8 cellular contexts compared by ENCODE assay signal in genomic region chr14:106691601-106692291, GRCh38.
DNase-seq lines count a peak whose midpoint lies in the region; ATAC-seq lines count a peak whose summit lies in the region.

No MANE protein-coding gene starts in this region.

- H3K9me3 Mint-ChIP-seq in central memory CD8-positive, alpha-beta T cell = no peaks in the 10 kb centered on the region

- no peak overlapping the region for H3K4me3 Mint-ChIP-seq in central memory CD8-positive, alpha-beta T cell

- peak; percentile 59 for ATAC-seq in HG03025 (IDR thresholded peaks at IDR 0.05; ENCODE audit: low FRiP score, unreplicated experiment)
- ATAC-seq in central memory CD8-positive, alpha-beta T cell (replicated peaks; ENCODE audit: extremely low read depth, poor library complexity, severe bottlenecking) = no peak

- H3K36me3 Mint-ChIP-seq in central memory CD8-positive, alpha-beta T cell (ENCODE audit: insufficient read depth) = peaks cover 3% of the 10 kb centered on the region

- H3K4me1 Mint-ChIP-seq in central memory CD8-positive, alpha-beta T cell = peaks cover 12% of the 10 kb centered on the region

- no peak overlapping the region for H3K27ac Mint-ChIP-seq in central memory CD8-positive, alpha-beta T cell (ENCODE audit: low read depth)

- H3K27me3 Mint-ChIP-seq in central memory CD8-positive, alpha-beta T cell = no peaks in the 10 kb centered on the region

- DNase-seq in activated gamma-delta T cell treated with Interleukin-2 at 50 U/mL for 16 hours (peak; percentile 44), activated gamma-delta T cell (lab: John Stamatoyannopoulos, UW) (no peak), T-helper 9 cell (peak; percentile 43), NCI-H226 (no peak), D341Med (ENCODE audit: low spot score) (no peak)
- peak; percentile 37 to 47 for DNase-seq in central memory CD8-positive, alpha-beta T cell (ENCODE audit: low spot score in 2 of 2)
- DNase-seq in stimulated activated CD4-positive, alpha-beta T cell treated with anti-CD3 and anti-CD28 coated beads, Interleukin-1b, Interleukin-23, amount 100 ng/mL, for 4 hours (ENCODE audit: low read depth in 2 of 2) = peak; percentile 36 to 46

Comparison
In these comparisons a context has a peak if more than half of its experiments do, and no peak if none do; other contexts are left out.
1. DNase-seq: peak in activated gamma-delta T cell treated with Interleukin-2 at 50 U/mL for 16 hours (single experiment), T-helper 9 cell (single experiment), central memory CD8-positive, alpha-beta T cell (2 of 2) and stimulated activated CD4-positive, alpha-beta T cell treated with anti-CD3 and anti-CD28 coated beads, Interleukin-1b, Interleukin-23, amount 100 ng/mL, for 4 hours (2 of 2); none in activated gamma-delta T cell (single experiment), NCI-H226 (single experiment) and D341Med (single experiment).